ENCODE assay signal across 11 cellular contexts in the genomic region with DNA sequence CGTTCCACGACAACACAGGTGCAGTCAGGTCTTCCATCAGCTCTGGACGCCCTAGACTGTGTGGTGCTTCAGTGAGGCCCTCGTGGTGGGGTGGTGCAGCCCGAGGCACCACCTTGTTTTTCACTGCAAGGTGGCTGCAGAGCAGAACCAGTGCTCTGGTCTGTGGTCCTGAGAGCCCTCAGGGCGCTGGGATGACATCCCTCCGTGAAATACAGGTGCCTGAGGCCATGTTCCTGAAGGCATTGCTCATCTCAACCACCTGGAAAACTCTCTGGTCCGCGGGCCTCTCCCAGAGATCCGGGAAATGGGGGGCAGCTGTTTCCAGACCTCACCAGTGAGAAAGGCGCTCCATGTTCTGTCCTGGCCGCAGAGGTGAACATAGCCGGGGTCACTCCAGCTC.
"Had no signal": no experiment of that assay in that cellular context is flagged by ENCODE, and none has a peak within 500 bp of the region (broad histone marks: within the 10 kb centered on the region; RNA-seq: fewer than 3 reads in every experiment).

No MANE protein-coding gene starts in this region.

- H3K4me3 ChIP-seq: right lobe of liver, thyroid gland had no signal

- DNase-seq: activated CD4-positive, alpha-beta T cell treated with anti-CD3 and anti-CD28 coated beads, Interleukin-2, amount 50 U/mL, for 48 hours; activated CD4-positive, CD25-positive, alpha-beta regulatory T cell; activated naive CD4-positive, alpha-beta T cell treated with anti-CD3 and anti-CD28 coated beads for 36 hours; activated T-cell treated with anti-CD3 and anti-CD28 coated beads for 4 hours; endodermal cell; mesendoderm; right lobe of liver; stimulated activated CD4-positive, alpha-beta T cell treated with anti-CD3 and anti-CD28 coated beads, Interleukin-1b, Interleukin-23, amount 100 ng/mL, for 48 hours; thyroid gland had no signal

- H3K9me3 ChIP-seq: right lobe of liver, thyroid gland had no signal

- H3K4me3 Mint-ChIP-seq: activated naive CD4-positive, alpha-beta T cell treated with anti-CD3 and anti-CD28 coated beads for 36 hours; endodermal cell; neural crest cell had no signal

- H3K9me3 Mint-ChIP-seq: activated T-helper 17 cell treated with anti-CD3 and anti-CD28 coated beads, Interleukin-2, amount 50 U/mL, for 72 hours; neural crest cell had no signal

- H3K27ac Mint-ChIP-seq: activated naive CD4-positive, alpha-beta T cell treated with anti-CD3 and anti-CD28 coated beads for 36 hours; endodermal cell had no signal

- H3K36me3 ChIP-seq: right lobe of liver, thyroid gland had no signal

- H3K4me1 ChIP-seq: right lobe of liver, thyroid gland had no signal

- H3K27me3 ChIP-seq: right lobe of liver, thyroid gland had no signal

- H3K27ac ChIP-seq: right lobe of liver, thyroid gland had no signal
